1 cellular context compared by ENCODE assay signal in genomic region chr10:93254180-93254847, GRCh38.
TF ChIP-seq lines count a peak whose summit lies in the region.

No MANE protein-coding gene starts in this region.

TF ChIP-seq in HepG2, 621 proteins besides CTCF, POLR2A, EP300 and RAD21 (continued from another document and continues in another):
- TF ChIP-seq, protein P1, sequence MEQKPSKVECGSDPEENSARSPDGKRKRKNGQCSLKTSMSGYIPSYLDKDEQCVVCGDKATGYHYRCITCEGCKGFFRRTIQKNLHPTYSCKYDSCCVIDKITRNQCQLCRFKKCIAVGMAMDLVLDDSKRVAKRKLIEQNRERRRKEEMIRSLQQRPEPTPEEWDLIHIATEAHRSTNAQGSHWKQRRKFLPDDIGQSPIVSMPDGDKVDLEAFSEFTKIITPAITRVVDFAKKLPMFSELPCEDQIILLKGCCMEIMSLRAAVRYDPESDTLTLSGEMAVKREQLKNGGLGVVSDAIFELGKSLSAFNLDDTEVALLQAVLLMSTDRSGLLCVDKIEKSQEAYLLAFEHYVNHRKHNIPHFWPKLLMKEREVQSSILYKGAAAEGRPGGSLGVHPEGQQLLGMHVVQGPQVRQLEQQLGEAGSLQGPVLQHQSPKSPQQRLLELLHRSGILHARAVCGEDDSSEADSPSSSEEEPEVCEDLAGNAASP (CRISPR knock-in tag; IDR thresholded peaks at IDR 0.05; ENCODE audit: borderline replicate concordance): no peak
- TF ChIP-seq PPARG (CRISPR knock-in tag; conservative IDR thresholded peaks at IDR 0.05) (no peak), MTA3 (CRISPR knock-in tag; IDR thresholded peaks at IDR 0.05) (no peak), ZNF788 (CRISPR knock-in tag; IDR thresholded peaks at IDR 0.05; ENCODE audit: borderline replicate concordance) (peak; percentile 67; the same call in 1 of the 2 replicates), ZNF616 (CRISPR knock-in tag; IDR thresholded peaks at IDR 0.05; ENCODE audit: low read depth) (no peak), ATF7-NPFF (CRISPR knock-in tag; IDR thresholded peaks at IDR 0.05; ENCODE audit: low read depth) (no peak), BORCS8-MEF2B (CRISPR knock-in tag; IDR thresholded peaks at IDR 0.05) (no peak), ZNF816 (CRISPR knock-in tag; IDR thresholded peaks at IDR 0.05; ENCODE audit: borderline replicate concordance) (no peak), HBP1 (CRISPR knock-in tag; IDR thresholded peaks at IDR 0.05; ENCODE audit: low read depth) (no peak), ZNF562 (CRISPR knock-in tag; IDR thresholded peaks at IDR 0.05; ENCODE audit: borderline replicate concordance) (no peak), PRDM4 (CRISPR knock-in tag; IDR thresholded peaks at IDR 0.05; ENCODE audit: borderline replicate concordance) (no peak), JUND (CRISPR knock-in tag; IDR thresholded peaks at IDR 0.05) (no peak), ZNF761 (CRISPR knock-in tag; conservative IDR thresholded peaks at IDR 0.05) (no peak), TARDBP (CRISPR knock-in tag; IDR thresholded peaks at IDR 0.05) (peak; percentile 59; the same call in 1 of the 2 replicates), TP53 (CRISPR knock-in tag; conservative IDR thresholded peaks at IDR 0.05) (no peak), ZNF431 (CRISPR knock-in tag; IDR thresholded peaks at IDR 0.05; ENCODE audit: borderline replicate concordance, low read depth) (no peak), ZNF547 (CRISPR knock-in tag; IDR thresholded peaks at IDR 0.05) (no peak), ZNF329 (CRISPR knock-in tag; IDR thresholded peaks at IDR 0.05; ENCODE audit: low read depth) (no peak), ZNF749 (CRISPR knock-in tag; IDR thresholded peaks at IDR 0.05; ENCODE audit: borderline replicate concordance) (no peak), ZFP1 (CRISPR knock-in tag; IDR thresholded peaks at IDR 0.05) (0 out of 2 replicates have a peak, but pooled peaks have one; percentile 40), ZNF629 (CRISPR knock-in tag; conservative IDR thresholded peaks at IDR 0.05) (peak; percentile 38; the same call in 1 of the 2 replicates), KAT7 (CRISPR knock-in tag; IDR thresholded peaks at IDR 0.05; ENCODE audit: borderline replicate concordance) (no peak), SIX4 (CRISPR knock-in tag; IDR thresholded peaks at IDR 0.05) (peak; percentile 89), NFYC (CRISPR knock-in tag; IDR thresholded peaks at IDR 0.05) (no peak), SIN3B (IDR thresholded peaks at IDR 0.05; ENCODE audit: low read length) (no peak), BCL3 (CRISPR knock-in tag; IDR thresholded peaks at IDR 0.05) (no peak), ZFP36 (IDR thresholded peaks at IDR 0.05; ENCODE audit: borderline replicate concordance, low read depth, low read length, partially characterized antibody) (no peak), ZFAT (CRISPR knock-in tag; conservative IDR thresholded peaks at IDR 0.05) (no peak), ZNF484 (CRISPR knock-in tag; IDR thresholded peaks at IDR 0.05; ENCODE audit: borderline replicate concordance, low read depth) (no peak), ZNF879 (CRISPR knock-in tag; IDR thresholded peaks at IDR 0.05) (no peak), ZBTB20 (CRISPR knock-in tag; IDR thresholded peaks at IDR 0.05; ENCODE audit: borderline replicate concordance, low read depth) (no peak)
- TF ChIP-seq, protein P2, sequence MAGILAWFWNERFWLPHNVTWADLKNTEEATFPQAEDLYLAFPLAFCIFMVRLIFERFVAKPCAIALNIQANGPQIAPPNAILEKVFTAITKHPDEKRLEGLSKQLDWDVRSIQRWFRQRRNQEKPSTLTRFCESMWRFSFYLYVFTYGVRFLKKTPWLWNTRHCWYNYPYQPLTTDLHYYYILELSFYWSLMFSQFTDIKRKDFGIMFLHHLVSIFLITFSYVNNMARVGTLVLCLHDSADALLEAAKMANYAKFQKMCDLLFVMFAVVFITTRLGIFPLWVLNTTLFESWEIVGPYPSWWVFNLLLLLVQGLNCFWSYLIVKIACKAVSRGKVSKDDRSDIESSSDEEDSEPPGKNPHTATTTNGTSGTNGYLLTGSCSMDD (CRISPR knock-in tag; IDR thresholded peaks at IDR 0.05): no peak
- TF ChIP-seq, protein P3, sequence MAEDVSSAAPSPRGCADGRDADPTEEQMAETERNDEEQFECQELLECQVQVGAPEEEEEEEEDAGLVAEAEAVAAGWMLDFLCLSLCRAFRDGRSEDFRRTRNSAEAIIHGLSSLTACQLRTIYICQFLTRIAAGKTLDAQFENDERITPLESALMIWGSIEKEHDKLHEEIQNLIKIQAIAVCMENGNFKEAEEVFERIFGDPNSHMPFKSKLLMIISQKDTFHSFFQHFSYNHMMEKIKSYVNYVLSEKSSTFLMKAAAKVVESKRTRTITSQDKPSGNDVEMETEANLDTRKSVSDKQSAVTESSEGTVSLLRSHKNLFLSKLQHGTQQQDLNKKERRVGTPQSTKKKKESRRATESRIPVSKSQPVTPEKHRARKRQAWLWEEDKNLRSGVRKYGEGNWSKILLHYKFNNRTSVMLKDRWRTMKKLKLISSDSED (CRISPR knock-in tag; IDR thresholded peaks at IDR 0.05): no peak
- TF ChIP-seq, protein P4, sequence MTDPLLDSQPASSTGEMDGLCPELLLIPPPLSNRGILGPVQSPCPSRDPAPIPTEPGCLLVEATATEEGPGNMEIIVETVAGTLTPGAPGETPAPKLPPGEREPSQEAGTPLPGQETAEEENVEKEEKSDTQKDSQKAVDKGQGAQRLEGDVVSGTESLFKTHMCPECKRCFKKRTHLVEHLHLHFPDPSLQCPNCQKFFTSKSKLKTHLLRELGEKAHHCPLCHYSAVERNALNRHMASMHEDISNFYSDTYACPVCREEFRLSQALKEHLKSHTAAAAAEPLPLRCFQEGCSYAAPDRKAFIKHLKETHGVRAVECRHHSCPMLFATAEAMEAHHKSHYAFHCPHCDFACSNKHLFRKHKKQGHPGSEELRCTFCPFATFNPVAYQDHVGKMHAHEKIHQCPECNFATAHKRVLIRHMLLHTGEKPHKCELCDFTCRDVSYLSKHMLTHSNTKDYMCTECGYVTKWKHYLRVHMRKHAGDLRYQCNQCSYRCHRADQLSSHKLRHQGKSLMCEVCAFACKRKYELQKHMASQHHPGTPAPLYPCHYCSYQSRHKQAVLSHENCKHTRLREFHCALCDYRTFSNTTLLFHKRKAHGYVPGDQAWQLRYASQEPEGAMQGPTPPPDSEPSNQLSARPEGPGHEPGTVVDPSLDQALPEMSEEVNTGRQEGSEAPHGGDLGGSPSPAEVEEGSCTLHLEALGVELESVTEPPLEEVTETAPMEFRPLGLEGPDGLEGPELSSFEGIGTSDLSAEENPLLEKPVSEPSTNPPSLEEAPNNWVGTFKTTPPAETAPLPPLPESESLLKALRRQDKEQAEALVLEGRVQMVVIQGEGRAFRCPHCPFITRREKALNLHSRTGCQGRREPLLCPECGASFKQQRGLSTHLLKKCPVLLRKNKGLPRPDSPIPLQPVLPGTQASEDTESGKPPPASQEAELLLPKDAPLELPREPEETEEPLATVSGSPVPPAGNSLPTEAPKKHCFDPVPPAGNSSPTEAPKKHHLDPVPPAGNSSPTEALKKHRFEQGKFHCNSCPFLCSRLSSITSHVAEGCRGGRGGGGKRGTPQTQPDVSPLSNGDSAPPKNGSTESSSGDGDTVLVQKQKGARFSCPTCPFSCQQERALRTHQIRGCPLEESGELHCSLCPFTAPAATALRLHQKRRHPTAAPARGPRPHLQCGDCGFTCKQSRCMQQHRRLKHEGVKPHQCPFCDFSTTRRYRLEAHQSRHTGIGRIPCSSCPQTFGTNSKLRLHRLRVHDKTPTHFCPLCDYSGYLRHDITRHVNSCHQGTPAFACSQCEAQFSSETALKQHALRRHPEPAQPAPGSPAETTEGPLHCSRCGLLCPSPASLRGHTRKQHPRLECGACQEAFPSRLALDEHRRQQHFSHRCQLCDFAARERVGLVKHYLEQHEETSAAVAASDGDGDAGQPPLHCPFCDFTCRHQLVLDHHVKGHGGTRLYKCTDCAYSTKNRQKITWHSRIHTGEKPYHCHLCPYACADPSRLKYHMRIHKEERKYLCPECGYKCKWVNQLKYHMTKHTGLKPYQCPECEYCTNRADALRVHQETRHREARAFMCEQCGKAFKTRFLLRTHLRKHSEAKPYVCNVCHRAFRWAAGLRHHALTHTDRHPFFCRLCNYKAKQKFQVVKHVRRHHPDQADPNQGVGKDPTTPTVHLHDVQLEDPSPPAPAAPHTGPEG (CRISPR knock-in tag; IDR thresholded peaks at IDR 0.05): no peak
- TF ChIP-seq, protein P5, sequence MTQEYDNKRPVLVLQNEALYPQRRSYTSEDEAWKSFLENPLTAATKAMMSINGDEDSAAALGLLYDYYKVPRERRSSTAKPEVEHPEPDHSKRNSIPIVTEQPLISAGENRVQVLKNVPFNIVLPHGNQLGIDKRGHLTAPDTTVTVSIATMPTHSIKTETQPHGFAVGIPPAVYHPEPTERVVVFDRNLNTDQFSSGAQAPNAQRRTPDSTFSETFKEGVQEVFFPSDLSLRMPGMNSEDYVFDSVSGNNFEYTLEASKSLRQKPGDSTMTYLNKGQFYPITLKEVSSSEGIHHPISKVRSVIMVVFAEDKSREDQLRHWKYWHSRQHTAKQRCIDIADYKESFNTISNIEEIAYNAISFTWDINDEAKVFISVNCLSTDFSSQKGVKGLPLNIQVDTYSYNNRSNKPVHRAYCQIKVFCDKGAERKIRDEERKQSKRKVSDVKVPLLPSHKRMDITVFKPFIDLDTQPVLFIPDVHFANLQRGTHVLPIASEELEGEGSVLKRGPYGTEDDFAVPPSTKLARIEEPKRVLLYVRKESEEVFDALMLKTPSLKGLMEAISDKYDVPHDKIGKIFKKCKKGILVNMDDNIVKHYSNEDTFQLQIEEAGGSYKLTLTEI (CRISPR knock-in tag; conservative IDR thresholded peaks at IDR 0.05): no peak
- TF ChIP-seq, protein P6, sequence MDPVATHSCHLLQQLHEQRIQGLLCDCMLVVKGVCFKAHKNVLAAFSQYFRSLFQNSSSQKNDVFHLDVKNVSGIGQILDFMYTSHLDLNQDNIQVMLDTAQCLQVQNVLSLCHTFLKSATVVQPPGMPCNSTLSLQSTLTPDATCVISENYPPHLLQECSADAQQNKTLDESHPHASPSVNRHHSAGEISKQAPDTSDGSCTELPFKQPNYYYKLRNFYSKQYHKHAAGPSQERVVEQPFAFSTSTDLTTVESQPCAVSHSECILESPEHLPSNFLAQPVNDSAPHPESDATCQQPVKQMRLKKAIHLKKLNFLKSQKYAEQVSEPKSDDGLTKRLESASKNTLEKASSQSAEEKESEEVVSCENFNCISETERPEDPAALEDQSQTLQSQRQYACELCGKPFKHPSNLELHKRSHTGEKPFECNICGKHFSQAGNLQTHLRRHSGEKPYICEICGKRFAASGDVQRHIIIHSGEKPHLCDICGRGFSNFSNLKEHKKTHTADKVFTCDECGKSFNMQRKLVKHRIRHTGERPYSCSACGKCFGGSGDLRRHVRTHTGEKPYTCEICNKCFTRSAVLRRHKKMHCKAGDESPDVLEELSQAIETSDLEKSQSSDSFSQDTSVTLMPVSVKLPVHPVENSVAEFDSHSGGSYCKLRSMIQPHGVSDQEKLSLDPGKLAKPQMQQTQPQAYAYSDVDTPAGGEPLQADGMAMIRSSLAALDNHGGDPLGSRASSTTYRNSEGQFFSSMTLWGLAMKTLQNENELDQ (CRISPR knock-in tag; IDR thresholded peaks at IDR 0.05; ENCODE audit: borderline replicate concordance): no peak
- TF ChIP-seq, protein P7, sequence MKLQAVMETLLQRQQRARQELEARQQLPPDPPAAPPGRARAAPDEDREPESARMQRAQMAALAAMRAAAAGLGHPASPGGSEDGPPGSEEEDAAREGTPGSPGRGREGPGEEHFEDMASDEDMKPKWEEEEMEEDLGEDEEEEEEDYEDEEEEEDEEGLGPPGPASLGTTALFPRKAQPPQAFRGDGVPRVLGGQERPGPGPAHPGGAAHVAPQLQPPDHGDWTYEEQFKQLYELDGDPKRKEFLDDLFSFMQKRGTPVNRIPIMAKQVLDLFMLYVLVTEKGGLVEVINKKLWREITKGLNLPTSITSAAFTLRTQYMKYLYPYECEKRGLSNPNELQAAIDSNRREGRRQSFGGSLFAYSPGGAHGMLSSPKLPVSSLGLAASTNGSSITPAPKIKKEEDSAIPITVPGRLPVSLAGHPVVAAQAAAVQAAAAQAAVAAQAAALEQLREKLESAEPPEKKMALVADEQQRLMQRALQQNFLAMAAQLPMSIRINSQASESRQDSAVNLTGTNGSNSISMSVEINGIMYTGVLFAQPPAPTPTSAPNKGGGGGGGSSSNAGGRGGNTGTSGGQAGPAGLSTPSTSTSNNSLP (IDR thresholded peaks at IDR 0.05; ENCODE audit: low read depth, low read length): no peak
